ENCODE assay signal across 12 cellular contexts in the genomic region with DNA sequence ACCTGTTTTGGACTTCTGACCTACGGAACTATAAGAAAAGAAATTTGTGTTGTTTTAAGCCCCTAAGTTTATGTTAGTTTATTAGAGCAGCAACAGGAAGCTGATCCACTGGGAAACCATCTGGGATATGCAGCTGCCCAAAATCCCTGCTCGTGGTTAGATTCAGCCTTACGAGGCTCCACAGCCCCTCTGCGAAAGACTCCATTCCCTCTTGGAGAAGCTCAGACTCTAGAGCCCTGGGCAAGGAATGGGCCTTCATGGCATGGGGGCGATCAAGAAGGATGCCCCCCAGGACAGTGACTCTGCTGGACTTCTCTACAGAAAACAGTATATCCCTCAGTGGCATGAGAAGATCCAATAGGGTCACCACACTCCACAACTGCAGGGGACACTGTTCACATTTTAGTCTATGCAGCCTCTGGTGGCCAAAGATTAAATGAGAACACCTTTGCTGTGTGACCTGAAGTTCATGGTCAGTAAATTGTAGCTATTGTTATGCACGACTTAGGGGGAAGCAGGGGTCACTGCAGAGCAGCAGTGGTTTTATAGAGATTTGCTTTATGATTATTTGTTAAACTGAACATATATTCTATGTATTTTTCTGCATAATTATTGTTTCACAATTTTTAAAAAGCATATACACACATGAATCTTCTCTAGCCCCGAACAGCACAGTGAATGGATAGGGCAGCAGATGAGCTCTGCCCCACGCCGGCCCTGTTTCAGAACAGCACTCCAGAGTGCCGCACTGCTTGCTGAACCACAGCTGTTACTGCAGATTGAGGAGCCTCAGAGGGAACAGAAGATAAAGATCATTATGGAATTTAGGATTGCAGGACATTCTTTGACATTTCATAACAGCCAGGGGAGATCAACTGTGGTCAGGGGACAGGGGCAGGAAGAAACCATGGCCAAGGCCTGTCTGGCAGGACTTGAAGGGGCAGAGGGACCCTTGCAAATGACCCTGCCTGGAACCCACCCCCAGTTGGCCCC. TPM values are rescaled to one million over a fixed set of nuclear protein-coding genes. Genes with fewer than 3 reads are reported as not detected.
DNase-seq lines count a peak whose midpoint lies in the region; TF ChIP-seq lines count a peak whose summit lies in the region.
"Had no signal": no experiment of that assay in that cellular context is flagged by ENCODE, and none has a peak within 500 bp of the region (broad histone marks: within the 10 kb centered on the region; RNA-seq: fewer than 3 reads in every experiment).

No MANE protein-coding gene starts in this region.

- H3K4me3 ChIP-seq in OCI-LY1 (ENCODE audit: low read depth, low read length, poor library complexity, severe bottlenecking) = no peak overlapping the region
- no peak overlapping the region for H3K4me3 ChIP-seq in epithelial cell of proximal tubule (ENCODE audit: low read depth, low read length)
- H3K4me3 ChIP-seq: tibial nerve had no signal

- H3K9me3 ChIP-seq in OCI-LY1 (ENCODE audit: low read length) = no peaks in the 10 kb centered on the region
- H3K9me3 ChIP-seq: tibial nerve had no signal

- H3K9ac ChIP-seq in OCI-LY1 (ENCODE audit: low read length) = no peak overlapping the region

- H3K79me2 ChIP-seq in OCI-LY1 (ENCODE audit: insufficient read depth, low read length) = no peaks in the 10 kb centered on the region

- H2AFZ ChIP-seq in OCI-LY1 (ENCODE audit: low read length) = no peak overlapping the region

- TF ChIP-seq CTCF in OCI-LY1 (IDR thresholded peaks at IDR 0.05; ENCODE audit: low read length) (peak; percentile 13; the same call in 1 of the 2 replicates), epithelial cell of proximal tubule (conservative IDR thresholded peaks at IDR 0.05; ENCODE audit: low read depth, low read length) (peak; percentile 14), GM20000 (IDR thresholded peaks at IDR 0.05; ENCODE audit: extremely low read depth, missing control alignments) (no peak)

- no peak overlapping the region for H3K27ac ChIP-seq in OCI-LY1 (ENCODE audit: low read depth, low read length, poor library complexity, severe bottlenecking)
- H3K27ac ChIP-seq: tibial nerve had no signal

- H3K4me2 ChIP-seq in OCI-LY1 (ENCODE audit: low read length) = no peak overlapping the region

- H3K36me3 ChIP-seq in OCI-LY1 (ENCODE audit: insufficient read depth, low read length) = no peaks in the 10 kb centered on the region

- no peaks in the 10 kb centered on the region for H3F3A ChIP-seq in OCI-LY1 (ENCODE audit: insufficient read depth, low read length)

- no peaks in the 10 kb centered on the region for H3K27me3 ChIP-seq in OCI-LY1 (ENCODE audit: insufficient read depth, low read length)
- H3K27me3 ChIP-seq: tibial nerve had no signal

- DNase-seq in activated CD4-positive, alpha-beta T cell treated with anti-CD3 and anti-CD28 coated beads for 1 hour = peak; percentile 7
- no peak for DNase-seq in activated CD4-positive, alpha-beta T cell treated with anti-CD3 and anti-CD28 coated beads for 48 hours
- no peak for DNase-seq in epithelial cell of proximal tubule (ENCODE audit: low read depth)
- peak; percentile 16 for DNase-seq in stimulated activated CD8-positive, alpha-beta memory T cell treated with anti-CD3 and anti-CD28 coated beads, Interleukin-4, amount 100 ng/mL, for 48 hours
- no peak for DNase-seq in GM20000 (ENCODE audit: low spot score)
- DNase-seq in retina = no peak
- DNase-seq in pons (ENCODE audit: low spot score) = no peak
- DNase-seq: H7, NCI-H446 treated with DMSO at 0.1 percent for 48 hours, T1000 had no signal

- no peaks in the 10 kb centered on the region for H3K9me2 ChIP-seq in OCI-LY1 (ENCODE audit: low read depth, low read length)

- H4K20me1 ChIP-seq in OCI-LY1 (ENCODE audit: insufficient read depth, low read length) = no peaks in the 10 kb centered on the region

- peaks cover 46% of the 10 kb centered on the region for H3K4me1 ChIP-seq in OCI-LY1 (ENCODE audit: insufficient read depth, low read length, severe bottlenecking)

RNA-seq across cellular contexts. Expression of a gene that starts 20.9 kb away (rescaled TPM):
- total RNA-seq in epithelial cell of proximal tubule = 33.0 and 41.5 TPM in 2 replicates

Comparison
In these comparisons a context has a peak if more than half of its experiments do, and no peak if none do; other contexts are left out.
1. DNase-seq: peak in activated CD4-positive, alpha-beta T cell treated with anti-CD3 and anti-CD28 coated beads for 1 hour (single experiment) and stimulated activated CD8-positive, alpha-beta memory T cell treated with anti-CD3 and anti-CD28 coated beads, Interleukin-4, amount 100 ng/mL, for 48 hours (single experiment); none in activated CD4-positive, alpha-beta T cell treated with anti-CD3 and anti-CD28 coated beads for 48 hours (single experiment), epithelial cell of proximal tubule (single experiment), GM20000 (single experiment), retina (single experiment) and pons (single experiment).